Comparison of ENCODE assay signal across 1 cellular context in genomic region chr19:15379083-15379995, GRCh38.
TF ChIP-seq lines count a peak whose summit lies in the region.

Gene AKAP8 (minus strand): TSS chr19:15379787. CDS start chr19:15379731, 56 bp downstream.

TF ChIP-seq in HepG2, 621 proteins besides CTCF, POLR2A, EP300 and RAD21 (continued from another document and continues in another):
- TF ChIP-seq HNF1A (IDR thresholded peaks at IDR 0.05; ENCODE audit: low read depth) = no peak
- peak; percentile 29; the same call in 1 of the 2 replicates for TF ChIP-seq HNF1A (CRISPR knock-in tag; IDR thresholded peaks at IDR 0.05; ENCODE audit: borderline replicate concordance)
- TF ChIP-seq ZNF788 (CRISPR knock-in tag; IDR thresholded peaks at IDR 0.05; ENCODE audit: borderline replicate concordance) = no peak; the same call in 1 of the 2 replicates
- TF ChIP-seq MBD4 (IDR thresholded peaks at IDR 0.05; ENCODE audit: borderline replicate concordance, low read length) = no peak
- no peak for TF ChIP-seq ZNF530 (CRISPR knock-in tag; IDR thresholded peaks at IDR 0.05; ENCODE audit: low read depth)
- no peak; the same call in 1 of the 2 replicates for TF ChIP-seq GMEB2 (CRISPR knock-in tag; IDR thresholded peaks at IDR 0.05; ENCODE audit: low read depth)
- TF ChIP-seq PCBP2 (optimal IDR thresholded peaks at IDR 0.05; ENCODE audit: low read depth, low read length, poor library complexity, severe bottlenecking) = no peak
- 0 out of 2 replicates have a peak, but pooled peaks have one; percentile 39 for TF ChIP-seq CHCHD3 (CRISPR knock-in tag; IDR thresholded peaks at IDR 0.05)
- no peak for TF ChIP-seq BRD4 (CRISPR knock-in tag; IDR thresholded peaks at IDR 0.05)
- no peak for TF ChIP-seq KAT2B (IDR thresholded peaks at IDR 0.05; ENCODE audit: borderline replicate concordance, low read depth, low read length)
- TF ChIP-seq PAF1 (CRISPR knock-in tag; IDR thresholded peaks at IDR 0.05) = peak; percentile 87
- no peak for TF ChIP-seq MAFG (CRISPR knock-in tag; IDR thresholded peaks at IDR 0.05)
- TF ChIP-seq ZBTB49 (CRISPR knock-in tag; IDR thresholded peaks at IDR 0.05; ENCODE audit: borderline replicate concordance) = no peak
- no peak for TF ChIP-seq MTF1 (CRISPR knock-in tag; IDR thresholded peaks at IDR 0.05)
- peak; percentile 12; the same call in 1 of the 2 replicates for TF ChIP-seq KDM5A (IDR thresholded peaks at IDR 0.05; ENCODE audit: borderline replicate concordance, low read length)
- no peak for TF ChIP-seq MTA1 (CRISPR knock-in tag; IDR thresholded peaks at IDR 0.05; ENCODE audit: borderline replicate concordance)
- peak; percentile 90 for TF ChIP-seq HOXA3 (CRISPR knock-in tag; IDR thresholded peaks at IDR 0.05)
- TF ChIP-seq NR2C2 (CRISPR knock-in tag; IDR thresholded peaks at IDR 0.05; ENCODE audit: borderline replicate concordance) = peak; percentile 88
- TF ChIP-seq BATF2 (CRISPR knock-in tag; IDR thresholded peaks at IDR 0.05) = 0 out of 2 replicates have a peak, but pooled peaks have one; percentile 18
- 0 out of 2 replicates have a peak, but pooled peaks have one; percentile 57 for TF ChIP-seq PRDM15 (CRISPR knock-in tag; IDR thresholded peaks at IDR 0.05)
- 0 out of 2 replicates have a peak, but pooled peaks have one; percentile 30 for TF ChIP-seq ZNF597 (CRISPR knock-in tag; IDR thresholded peaks at IDR 0.05)
- peak; percentile 92 for TF ChIP-seq HMGXB3 (CRISPR knock-in tag; IDR thresholded peaks at IDR 0.05; ENCODE audit: borderline replicate concordance)
- TF ChIP-seq ZNF609 (CRISPR knock-in tag; IDR thresholded peaks at IDR 0.05; ENCODE audit: borderline replicate concordance) = peak; percentile 47; the same call in 1 of the 2 replicates
- TF ChIP-seq MXD1 (CRISPR knock-in tag; IDR thresholded peaks at IDR 0.05) = peak; percentile 42
- TF ChIP-seq SMYD3 (CRISPR knock-in tag; IDR thresholded peaks at IDR 0.05) = no peak
- TF ChIP-seq MIER3 (CRISPR knock-in tag; IDR thresholded peaks at IDR 0.05; ENCODE audit: borderline replicate concordance) = peak; percentile 46; the same call in 1 of the 2 replicates
